In genomic region chr1:47591801-47592200, GRCh38 we compare ENCODE assay signal across 1 cellular context.
TF ChIP-seq lines count a peak whose summit lies in the region.

No MANE protein-coding gene starts in this region.

TF ChIP-seq in K562, 482 proteins besides CTCF, POLR2A, EP300 and RAD21:
- TF ChIP-seq CHD7 (IDR thresholded peaks at IDR 0.05; ENCODE audit: low read depth, low read length): no peak
- TF ChIP-seq PREB (CRISPR knock-in tag; IDR thresholded peaks at IDR 0.05): no peak
- no peak for TF ChIP-seq CCAR2 (IDR thresholded peaks at IDR 0.05; ENCODE audit: low read depth, low read length)
- 0 out of 2 replicates have a peak, but pooled peaks have one; percentile 49 for TF ChIP-seq HBP1 (CRISPR knock-in tag; IDR thresholded peaks at IDR 0.05)
- TF ChIP-seq CHCHD3 (CRISPR knock-in tag; IDR thresholded peaks at IDR 0.05): no peak
- no peak for TF ChIP-seq ZNF511 (CRISPR knock-in tag; IDR thresholded peaks at IDR 0.05)
- peak; percentile 59; the same call in 1 of the 2 replicates for TF ChIP-seq ELF4 (CRISPR knock-in tag; IDR thresholded peaks at IDR 0.05)
- no peak for TF ChIP-seq ZNF518B (CRISPR knock-in tag; IDR thresholded peaks at IDR 0.05)
- no peak for TF ChIP-seq ZNF639 (CRISPR knock-in tag; conservative IDR thresholded peaks at IDR 0.05 in 1 of 2, IDR thresholded peaks at IDR 0.05 in 1 of 2)
- TF ChIP-seq MYC (IDR thresholded peaks at IDR 0.05; ENCODE audit: low read depth, low read length): no peak
- no peak for TF ChIP-seq MYC (CRISPR knock-in tag; IDR thresholded peaks at IDR 0.05; ENCODE audit: borderline replicate concordance, low read depth)
- TF ChIP-seq KLF16 (IDR thresholded peaks at IDR 0.05): no peak
- no peak for TF ChIP-seq ZNF766 (CRISPR knock-in tag; conservative IDR thresholded peaks at IDR 0.05)
- no peak for TF ChIP-seq LCOR (CRISPR knock-in tag; IDR thresholded peaks at IDR 0.05)
- peak; percentile 19; the same call in 1 of the 2 replicates for TF ChIP-seq ZBTB26 (CRISPR knock-in tag; IDR thresholded peaks at IDR 0.05)
- TF ChIP-seq FUS (optimal IDR thresholded peaks at IDR 0.05; ENCODE audit: low read depth, low read length): no peak
- no peak for TF ChIP-seq E2F3 (CRISPR knock-in tag; IDR thresholded peaks at IDR 0.05)
- TF ChIP-seq OTX1 (CRISPR knock-in tag; IDR thresholded peaks at IDR 0.05): 0 out of 2 replicates have a peak, but pooled peaks have one; percentile 18
- TF ChIP-seq KAT7 (CRISPR knock-in tag; IDR thresholded peaks at IDR 0.05; ENCODE audit: borderline replicate concordance): no peak
- TF ChIP-seq ZNF217 (CRISPR knock-in tag; IDR thresholded peaks at IDR 0.05): no peak
- no peak for TF ChIP-seq ZNF263 (CRISPR knock-in tag; IDR thresholded peaks at IDR 0.05; ENCODE audit: borderline replicate concordance)
- no peak for TF ChIP-seq ZNF24 (IDR thresholded peaks at IDR 0.05)
- 0 out of 2 replicates have a peak, but pooled peaks have one; percentile 21 for TF ChIP-seq LARP7 (IDR thresholded peaks at IDR 0.05)
- TF ChIP-seq SOX6 (IDR thresholded peaks at IDR 0.05): no peak
- TF ChIP-seq CBX3 (IDR thresholded peaks at IDR 0.05; ENCODE audit: borderline replicate concordance in 1 of 2, low read length in 2 of 2): no peak
- TF ChIP-seq HIVEP1 (CRISPR knock-in tag; IDR thresholded peaks at IDR 0.05): no peak
- TF ChIP-seq PHF20 (IDR thresholded peaks at IDR 0.05; ENCODE audit: partially characterized antibody): peak; percentile 33
- TF ChIP-seq ARID2 (IDR thresholded peaks at IDR 0.05): no peak
- no peak for TF ChIP-seq PTRF (tag; IDR thresholded peaks at IDR 0.05)
- TF ChIP-seq STAG1 (CRISPR knock-in tag; IDR thresholded peaks at IDR 0.05; ENCODE audit: borderline replicate concordance): no peak
- no peak for TF ChIP-seq ARHGAP35 (IDR thresholded peaks at IDR 0.05; ENCODE audit: partially characterized antibody)
- no peak for TF ChIP-seq CBFB (CRISPR knock-in tag; IDR thresholded peaks at IDR 0.05)
- TF ChIP-seq TSC22D4 (tag; IDR thresholded peaks at IDR 0.05): peak; percentile 81; the same call in 1 of the 2 replicates
- no peak for TF ChIP-seq NFE2L1 (tag; IDR thresholded peaks at IDR 0.05; ENCODE audit: borderline replicate concordance, low read depth)
- no peak for TF ChIP-seq SETDB1 (IDR thresholded peaks at IDR 0.05; ENCODE audit: low read length)
- TF ChIP-seq ZNF140 (CRISPR knock-in tag; IDR thresholded peaks at IDR 0.05): no peak
- TF ChIP-seq KAT8 (IDR thresholded peaks at IDR 0.05; ENCODE audit: low read depth): no peak
- TF ChIP-seq HDAC6 (IDR thresholded peaks at IDR 0.05; ENCODE audit: low read depth, low read length): no peak
- TF ChIP-seq GABPA (tag; conservative IDR thresholded peaks at IDR 0.05; ENCODE audit: low read depth): no peak
- no peak for TF ChIP-seq FOXJ3 (CRISPR knock-in tag; IDR thresholded peaks at IDR 0.05)
- no peak for TF ChIP-seq ZNF224 (CRISPR knock-in tag; IDR thresholded peaks at IDR 0.05)
